ENCODE assay signal across 24 cellular contexts in the genomic region with DNA sequence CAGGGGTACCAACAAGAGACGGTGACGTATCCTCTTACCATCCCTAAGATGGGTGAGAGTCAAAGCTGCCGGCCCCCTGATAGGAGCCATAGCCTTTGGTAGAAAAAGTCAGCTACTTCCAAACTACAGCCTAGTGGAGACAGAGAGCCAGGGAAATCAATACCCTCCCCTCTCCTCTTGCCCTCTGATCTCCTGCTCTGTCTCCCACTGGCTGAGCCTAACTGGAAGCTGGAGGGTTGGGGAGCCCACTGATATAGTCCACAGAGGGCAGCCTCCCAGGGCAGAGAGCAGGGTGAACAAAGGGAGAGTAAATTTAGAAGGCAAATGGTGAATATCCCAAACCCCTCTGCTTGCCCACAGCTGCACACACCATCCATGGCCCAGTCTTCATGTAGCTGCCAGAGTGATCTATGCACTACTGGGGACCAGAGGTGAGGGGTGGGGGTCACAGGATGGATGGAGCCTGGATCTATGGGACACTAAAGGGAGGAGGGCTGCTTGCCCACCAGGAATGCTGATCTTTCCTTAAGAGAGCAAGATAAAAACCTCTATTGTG.
"Had no signal": no experiment of that assay in that cellular context is flagged by ENCODE, and none has a peak within 500 bp of the region (broad histone marks: within the 10 kb centered on the region; RNA-seq: fewer than 3 reads in every experiment).

No MANE protein-coding gene starts in this region.

- H3K36me3 ChIP-seq: cardiac muscle cell, suprapubic skin, tibial nerve, uterus had no signal

- H3K4me3 Mint-ChIP-seq: activated naive CD4-positive, alpha-beta T cell treated with anti-CD3 and anti-CD28 coated beads, Interleukin-2, amount 10 ng/mL, durations not matched to agents 7 days and 5 days; activated T-cell treated with anti-CD3 and anti-CD28 coated beads, Interleukin-2, amount 50 U/mL, for 4 hours; natural killer cell; stimulated activated naive CD8-positive, alpha-beta T cell treated with anti-CD3 and anti-CD28 coated beads, Interleukin-15, Interleukin-2, amounts not matched to agents 100 ng/mL and 50 ng/mL, for 24 hours had no signal

- H3K27me3 ChIP-seq: body of pancreas, cardiac muscle cell, suprapubic skin, tibial nerve, uterus had no signal

- H3K27ac ChIP-seq: body of pancreas, cardiac muscle cell, foreskin keratinocyte, parathyroid adenoma, spleen, suprapubic skin had no signal

- DNase-seq: activated CD4-positive, alpha-beta T cell treated with anti-CD3 and anti-CD28 coated beads for 1 hour; activated CD4-positive, alpha-beta T cell treated with anti-CD3 and anti-CD28 coated beads, Interleukin-2, amount 50 U/mL, for 4 hours; activated CD8-positive, alpha-beta memory T cell treated with anti-CD3 and anti-CD28 coated beads for 24 hours; activated CD8-positive, alpha-beta memory T cell treated with anti-CD3 and anti-CD28 coated beads, Interleukin-2, amount 50 U/mL, for 4 hours; activated naive CD4-positive, alpha-beta T cell treated with anti-CD3 and anti-CD28 coated beads, Interleukin-2, amount 10 ng/mL, durations not matched to agents 7 days and 5 days; activated T-cell treated with anti-CD3 and anti-CD28 coated beads, Interleukin-2, amount 50 U/mL, for 4 hours; anterior cingulate cortex; body of pancreas; dermis blood vessel endothelial cell; effector CD8-positive, alpha-beta T cell; foreskin keratinocyte; kidney; natural killer cell; nucleus accumbens; spleen; T-helper 9 cell had no signal

- ATAC-seq: activated T-cell treated with anti-CD3 and anti-CD28 coated beads, Interleukin-2, amount 50 U/mL, for 4 hours; body of pancreas; foreskin keratinocyte; left lobe of liver; natural killer cell had no signal

- H3K9ac ChIP-seq: parathyroid adenoma had no signal

- H2AFZ ChIP-seq: parathyroid adenoma had no signal

- H3K9me3 ChIP-seq: body of pancreas, uterus had no signal

- H3K27ac Mint-ChIP-seq: activated naive CD4-positive, alpha-beta T cell treated with anti-CD3 and anti-CD28 coated beads, Interleukin-2, amount 10 ng/mL, durations not matched to agents 7 days and 5 days; natural killer cell; stimulated activated naive CD8-positive, alpha-beta T cell treated with anti-CD3 and anti-CD28 coated beads, Interleukin-15, Interleukin-2, amounts not matched to agents 100 ng/mL and 50 ng/mL, for 24 hours had no signal

- H3K4me3 ChIP-seq: body of pancreas, cardiac muscle cell, lung, spleen, suprapubic skin, tibial nerve, uterus had no signal

- H3K4me1 ChIP-seq: foreskin keratinocyte, parathyroid adenoma had no signal

- FAIRE-seq: kidney had no signal

- H3K9me3 Mint-ChIP-seq: natural killer cell had no signal
